22 cellular contexts compared by ENCODE assay signal in the genomic region with DNA sequence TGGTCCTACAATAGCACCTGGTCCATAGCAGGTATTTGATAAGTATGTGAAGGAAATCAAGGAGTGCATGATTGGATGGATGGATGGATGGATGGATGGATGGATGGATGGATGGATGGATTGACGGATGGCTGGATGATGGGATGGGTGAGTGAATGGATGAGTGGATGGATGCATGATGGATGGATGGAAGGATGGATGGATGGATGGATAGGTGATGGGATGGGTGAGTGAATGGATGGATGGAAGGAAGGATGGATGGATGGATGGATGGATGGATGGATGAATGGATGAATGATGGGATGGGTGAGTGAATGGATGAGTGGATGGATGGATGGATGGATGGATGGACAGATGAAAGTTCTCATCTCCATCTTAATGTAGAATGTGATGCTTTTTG.
"Had no signal": no experiment of that assay in that cellular context is flagged by ENCODE, and none has a peak within 500 bp of the region (broad histone marks: within the 10 kb centered on the region; RNA-seq: fewer than 3 reads in every experiment).

No MANE protein-coding gene starts in this region.

- DNase-seq: colonic mucosa; cortex of kidney; dermis blood vessel endothelial cell; effector CD4-positive, alpha-beta T cell; effector CD8-positive, alpha-beta T cell; effector memory CD4-positive, alpha-beta T cell; effector memory CD8-positive, alpha-beta T cell; erythroblast; esophagus squamous epithelium; foreskin fibroblast; foreskin keratinocyte; foreskin melanocyte; gastrocnemius medialis; glutamatergic neuron; head of caudate nucleus; heart left ventricle; heart right ventricle had no signal

- H3K4me1 ChIP-seq: colonic mucosa, esophagus muscularis mucosa, esophagus squamous epithelium, foreskin keratinocyte, gastrocnemius medialis, gastroesophageal sphincter, heart left ventricle, heart right ventricle had no signal

- H3K36me3 ChIP-seq: colonic mucosa, esophagus muscularis mucosa, esophagus squamous epithelium, gastrocnemius medialis, gastroesophageal sphincter, heart left ventricle, heart right ventricle had no signal

- H3K4me3 ChIP-seq: colonic mucosa, coronary artery, dorsolateral prefrontal cortex, esophagus muscularis mucosa, esophagus squamous epithelium, gastrocnemius medialis, gastroesophageal sphincter, heart left ventricle, heart right ventricle had no signal

- H3K27ac ChIP-seq: colonic mucosa, coronary artery, dorsolateral prefrontal cortex, epithelial cell of prostate, esophagus muscularis mucosa, esophagus squamous epithelium, foreskin keratinocyte, gastrocnemius medialis, gastroesophageal sphincter, heart left ventricle, heart right ventricle had no signal

- H3K9me3 ChIP-seq: colonic mucosa, gastrocnemius medialis had no signal
